ENCODE assay signal across 28 cellular contexts in genomic region chr7:17501461-17502208, GRCh38.
DNase-seq lines count a peak whose midpoint lies in the region; ATAC-seq and TF ChIP-seq lines count a peak whose summit lies in the region.
"Had no signal": no experiment of that assay in that cellular context is flagged by ENCODE, and none has a peak within 500 bp of the region (broad histone marks: within the 10 kb centered on the region; RNA-seq: fewer than 3 reads in every experiment).

No MANE protein-coding gene starts in this region.

- no peaks in the 10 kb centered on the region for H4K20me1 ChIP-seq in osteoblast (ENCODE audit: insufficient read depth, low read length)

- no peaks in the 10 kb centered on the region for H3K79me2 ChIP-seq in osteoblast (ENCODE audit: insufficient read depth, low read length)
- H3K79me2 ChIP-seq: parathyroid adenoma had no signal

- DNase-seq in EH (ENCODE audit: low read depth) (peak; percentile 75), RPMI7951 (ENCODE audit: low read depth) (peak; percentile 21), fibroblast of gingiva (ENCODE audit: low read depth) (peak; percentile 95), osteoblast (ENCODE audit: insufficient read length, low spot score, missing footprints) (peak; percentile 14), Kasumi-1 (lab: John Stamatoyannopoulos, UW) (no peak), left lobe of liver (ENCODE audit: low spot score) (no peak)
- DNase-seq: activated CD8-positive, alpha-beta memory T cell treated with anti-CD3 and anti-CD28 coated beads, Interleukin-2, amount 10 ng/mL, durations not matched to agents 7 days and 5 days; activated naive CD4-positive, alpha-beta T cell treated with Interleukin-2 at 50 U/mL for 16 hours; activated T-cell treated with anti-CD3 and anti-CD28 coated beads, Interleukin-2, amount 50 U/mL, for 72 hours; adrenal gland; cortex of kidney; DND-41; kidney; NCI-H2029 treated with DMSO at 0.1 percent for 48 hours; NCI-H226; SHP77; stimulated activated CD4-positive, alpha-beta T cell treated with anti-CD3 and anti-CD28 coated beads, Interleukin-2, amount 100 ng/mL, for 48 hours; substantia nigra; T-helper 9 cell had no signal

- H3K4me1 ChIP-seq in osteoblast (ENCODE audit: insufficient read depth, low read length), result peaks cover 30% of the 10 kb centered on the region
- H3K4me1 ChIP-seq: parathyroid adenoma, right atrium auricular region had no signal

- H3K4me2 ChIP-seq in osteoblast (ENCODE audit: insufficient read depth, low read length), result peak overlapping the region; percentile 35

- peak overlapping the region; percentile 5 for H3K4me3 ChIP-seq in osteoblast (ENCODE audit: insufficient read depth, low read length)
- H3K4me3 ChIP-seq: adrenal gland, cardiac muscle cell, GM12878, lung, right atrium auricular region had no signal

- no peaks in the 10 kb centered on the region for H3K36me3 ChIP-seq in osteoblast (ENCODE audit: insufficient read depth, low read length)
- H3K36me3 ChIP-seq: adrenal gland, cardiac muscle cell, right atrium auricular region had no signal

- no peak overlapping the region for H2AFZ ChIP-seq in osteoblast (ENCODE audit: low read length)
- H2AFZ ChIP-seq: parathyroid adenoma had no signal

- H3K27me3 ChIP-seq in osteoblast (ENCODE audit: insufficient read depth, low read length), result no peaks in the 10 kb centered on the region
- H3K27me3 ChIP-seq: adrenal gland, cardiac muscle cell, right atrium auricular region had no signal

- TF ChIP-seq CTCF in osteoblast (IDR thresholded peaks at IDR 0.05; ENCODE audit: extremely low read depth, low read depth, low read length), result no peak

- no peaks in the 10 kb centered on the region for H3K9me3 ChIP-seq in osteoblast (ENCODE audit: low read depth, low read length)
- H3K9me3 ChIP-seq: adrenal gland, right atrium auricular region had no signal

- ATAC-seq in left lobe of liver (no peak), GM21526 (IDR thresholded peaks at IDR 0.05; ENCODE audit: low FRiP score, unreplicated experiment) (no peak), GM18519 (IDR thresholded peaks at IDR 0.05; ENCODE audit: low FRiP score, unreplicated experiment) (no peak)
- ATAC-seq: activated CD8-positive, alpha-beta memory T cell treated with anti-CD3 and anti-CD28 coated beads, Interleukin-2, amount 10 ng/mL, durations not matched to agents 7 days and 5 days; activated T-cell treated with anti-CD3 and anti-CD28 coated beads, Interleukin-2, amount 50 U/mL, for 72 hours; esophagus mucosa; GM12878; natural killer cell treated with Interleukin-12 subunit alpha and Interleukin-12 subunit beta and Interleukin-15 and Interleukin-18, amount 100 ng/mL, for 72 hours had no signal

- peak overlapping the region; percentile 73 for H3K27ac ChIP-seq in osteoblast (ENCODE audit: low read depth, low read length)
- H3K27ac ChIP-seq: adrenal gland, cardiac muscle cell, parathyroid adenoma, right atrium auricular region had no signal

Comparison
In these comparisons a context has a peak if more than half of its experiments do, and no peak if none do; other contexts are left out.
1. DNase-seq: peak in EH (single experiment), RPMI7951 (single experiment), fibroblast of gingiva (single experiment) and osteoblast (single experiment); none in Kasumi-1 (0 of 2) and left lobe of liver (single experiment).